In genomic region chr6:4892785-4893485, GRCh38 we compare ENCODE assay signal across 1 cellular context.
TF ChIP-seq lines count a peak whose summit lies in the region.

No MANE protein-coding gene starts in this region.

TF ChIP-seq in GM23338, 12 proteins besides CTCF, POLR2A, EP300 and RAD21 (continued from another document):
- TF ChIP-seq ZNF462 (CRISPR knock-in tag; IDR thresholded peaks at IDR 0.05): no peak
TF ChIP-seq in GM23338: peak in this region for 0.
